Comparison of ENCODE assay signal across 33 cellular contexts in the genomic region with DNA sequence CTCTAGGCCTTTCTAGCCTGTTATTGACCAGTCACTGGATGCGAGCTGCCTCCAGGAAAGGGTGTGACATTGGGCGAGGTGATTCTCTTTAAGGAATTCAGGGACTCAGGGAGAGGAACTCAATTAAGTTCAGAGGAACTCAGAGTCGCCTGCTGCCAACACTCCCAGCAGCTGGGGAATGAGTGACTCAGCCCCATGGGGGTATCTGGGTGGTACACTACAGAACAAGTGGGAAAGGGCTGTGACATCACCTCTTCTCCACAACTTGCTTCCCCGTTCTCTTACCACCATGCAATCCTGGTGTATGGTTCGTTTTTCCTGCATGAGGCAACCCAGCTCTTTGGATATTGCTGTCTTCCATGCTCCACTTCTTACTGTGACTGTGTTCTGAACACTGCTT. TPM values are rescaled to one million over a fixed set of nuclear protein-coding genes. Genes with fewer than 3 reads are reported as not detected.
DNase-seq lines count a peak whose midpoint lies in the region; ATAC-seq and TF ChIP-seq lines count a peak whose summit lies in the region.
"Had no signal": no experiment of that assay in that cellular context is flagged by ENCODE, and none has a peak within 500 bp of the region (broad histone marks: within the 10 kb centered on the region; RNA-seq: fewer than 3 reads in every experiment).

No MANE protein-coding gene starts in this region.

- H3K27me3 ChIP-seq in SJCRH30 (no peaks in the 10 kb centered on the region), neuronal stem cell (ENCODE audit: control insufficient read depth in 3 of 3, insufficient read depth in 3 of 3, low read depth in 1 of 3, low read length in 3 of 3) (peaks cover 0 to 8% (median 0%) of the 10 kb centered on the region in 3 experiments)
- H3K27me3 ChIP-seq: adrenal gland, BLaER1, body of pancreas, neural progenitor cell had no signal

- no peak overlapping the region for H3K4me3 ChIP-seq in SJCRH30
- H3K4me3 ChIP-seq in neuronal stem cell (ENCODE audit: low read length in 2 of 2): peak overlapping the region in 1 of 2 donors; percentile 19
- H3K4me3 ChIP-seq: adrenal gland, BLaER1, body of pancreas, heart right ventricle, neural progenitor cell had no signal

- H3K36me3 ChIP-seq in SJCRH30 (no peaks in the 10 kb centered on the region), neuronal stem cell (replicated peaks in 1 of 2; ENCODE audit: control insufficient read depth in 2 of 2, insufficient read depth in 2 of 2, low read length in 2 of 2) (no peaks in the 10 kb centered on the region)
- H3K36me3 ChIP-seq: adrenal gland, BLaER1, heart right ventricle, neural progenitor cell had no signal

- no peak overlapping the region for H3K4me2 ChIP-seq in neuronal stem cell (ENCODE audit: insufficient read depth, low read length, poor library complexity, severe bottlenecking)
- H3K4me2 ChIP-seq: BLaER1, neural progenitor cell had no signal

- H4K91ac ChIP-seq in neuronal stem cell (ENCODE audit: low read depth, low read length, poor library complexity): peak overlapping the region; percentile 6

- H3K14ac ChIP-seq in neuronal stem cell (ENCODE audit: low read length): no peak overlapping the region

- no peak overlapping the region for H4K8ac ChIP-seq in neuronal stem cell (ENCODE audit: low read depth, low read length)

- H3K4me1 ChIP-seq in SJCRH30 (peaks cover 18% of the 10 kb centered on the region), neuronal stem cell (ENCODE audit: control insufficient read depth in 2 of 2, insufficient read depth in 1 of 2, low read depth in 1 of 2, low read length in 2 of 2) (peaks cover 0 to 5% of the 10 kb centered on the region in 2 donors)
- H3K4me1 ChIP-seq: adrenal gland, BLaER1, body of pancreas, Caco-2, neural progenitor cell had no signal

- H3K27ac Mint-ChIP-seq in nephron progenitor cell: no peak overlapping the region
- H3K27ac Mint-ChIP-seq: activated naive CD4-positive, alpha-beta T cell treated with anti-CD3 and anti-CD28 coated beads for 36 hours; activated T-helper 1 cell treated with anti-CD3 and anti-CD28 coated beads, Interleukin-12 subunit alpha, Interleukin-12 subunit beta, Interleukin-2, Interleukin-4 antibody, amounts not matched to agents 30 ng/mL and 10 ng/mL and 1 ng/mL, durations not matched to agents 14 hours and 24 hours and 36 hours; neural progenitor cell; stimulated activated naive CD8-positive, alpha-beta T cell treated with anti-CD3 and anti-CD28 coated beads, Interleukin-15, amount 100 ng/mL, for 72 hours had no signal

- H3K9me3 ChIP-seq in SJCRH30 (replicated peaks): no peaks in the 10 kb centered on the region; the same call in none of the 2 replicates
- H3K9me3 ChIP-seq in neuronal stem cell (replicated peaks in 1 of 2; ENCODE audit: control insufficient read depth in 2 of 2, insufficient read depth in 1 of 2, low read depth in 1 of 2, low read length in 2 of 2): no peaks in the 10 kb centered on the region
- H3K9me3 ChIP-seq: adrenal gland, BLaER1, body of pancreas, Caco-2, heart right ventricle had no signal

- no peak overlapping the region for H3K4me3 Mint-ChIP-seq in nephron progenitor cell
- H3K4me3 Mint-ChIP-seq: activated naive CD4-positive, alpha-beta T cell treated with anti-CD3 and anti-CD28 coated beads for 36 hours; activated T-helper 1 cell treated with anti-CD3 and anti-CD28 coated beads, Interleukin-12 subunit alpha, Interleukin-12 subunit beta, Interleukin-2, Interleukin-4 antibody, amounts not matched to agents 30 ng/mL and 10 ng/mL and 1 ng/mL, durations not matched to agents 14 hours and 24 hours and 36 hours; neural progenitor cell; stimulated activated naive CD8-positive, alpha-beta T cell treated with anti-CD3 and anti-CD28 coated beads, Interleukin-15, amount 100 ng/mL, for 72 hours had no signal

- H3K9me3 Mint-ChIP-seq in nephron progenitor cell: no peaks in the 10 kb centered on the region
- H3K9me3 Mint-ChIP-seq: activated naive CD4-positive, alpha-beta T cell treated with anti-CD3 and anti-CD28 coated beads for 36 hours; activated T-helper 1 cell treated with anti-CD3 and anti-CD28 coated beads, Interleukin-12 subunit alpha, Interleukin-12 subunit beta, Interleukin-2, Interleukin-4 antibody, amounts not matched to agents 30 ng/mL and 10 ng/mL and 1 ng/mL, durations not matched to agents 14 hours and 24 hours and 36 hours; neural progenitor cell; stimulated activated naive CD8-positive, alpha-beta T cell treated with anti-CD3 and anti-CD28 coated beads, Interleukin-15, amount 100 ng/mL, for 72 hours had no signal

- intact Hi-C loops in left ventricle myocardium superior (cut with micrococcal nuclease): no loop called here

- no peak overlapping the region for H3K9ac ChIP-seq in neuronal stem cell (ENCODE audit: low read depth, low read length, poor library complexity)
- H3K9ac ChIP-seq: BLaER1, neural progenitor cell had no signal

- H3K4ac ChIP-seq in neuronal stem cell (ENCODE audit: low read length): no peak overlapping the region

- H3K27ac ChIP-seq in SJCRH30 (no peak overlapping the region; the same call in 1 of the 2 replicates), neuronal stem cell (replicated peaks; ENCODE audit: low read length) (no peak overlapping the region)
- H3K27ac ChIP-seq: adrenal gland, BLaER1, body of pancreas, heart right ventricle, HL-60, neural progenitor cell had no signal

- no peaks in the 10 kb centered on the region for H3K4me1 Mint-ChIP-seq in nephron progenitor cell
- H3K4me1 Mint-ChIP-seq: neural progenitor cell; stimulated activated naive CD8-positive, alpha-beta T cell treated with anti-CD3 and anti-CD28 coated beads, Interleukin-15, amount 100 ng/mL, for 72 hours had no signal

- H2AFZ ChIP-seq in neuronal stem cell (ENCODE audit: low read length): no peak overlapping the region
- H2AFZ ChIP-seq: neural progenitor cell had no signal

- H3K27me3 Mint-ChIP-seq in nephron progenitor cell (ENCODE audit: low read depth, poor library complexity): peaks cover 19% of the 10 kb centered on the region

- no peak overlapping the region for H2BK15ac ChIP-seq in neuronal stem cell (ENCODE audit: low read length)

- H3K36me3 Mint-ChIP-seq in nephron progenitor cell (ENCODE audit: low read depth): no peaks in the 10 kb centered on the region
- H3K36me3 Mint-ChIP-seq: neural progenitor cell had no signal

- no peak overlapping the region for H2BK5ac ChIP-seq in neuronal stem cell (ENCODE audit: low read length)

- H2BK12ac ChIP-seq in neuronal stem cell (ENCODE audit: low read length): no peak overlapping the region

- peak; percentile 6 for ATAC-seq in left ventricle myocardium superior
- ATAC-seq: body of pancreas; esophagus mucosa; HepG2; stimulated activated naive CD8-positive, alpha-beta T cell treated with anti-CD3 and anti-CD28 coated beads, Interleukin-15, amount 100 ng/mL, for 72 hours had no signal

- H2AK5ac ChIP-seq in neuronal stem cell (ENCODE audit: low read depth, low read length): no peak overlapping the region

- DNase-seq in HS-27A (ENCODE audit: low read depth): peak; percentile 7
- DNase-seq in SJCRH30: peak; percentile 74 to 80
- peak; percentile 25 for DNase-seq in left ventricle myocardium superior
- DNase-seq in neuronal stem cell (ENCODE audit: low spot score): no peak
- DNase-seq in nephron progenitor cell: no peak
- no peak for DNase-seq in OCI-M2 (lab: John Stamatoyannopoulos, UW; ENCODE audit: unreplicated experiment)
- DNase-seq in stimulated activated CD4-positive, alpha-beta T cell treated with anti-CD3 and anti-CD28 coated beads, Interleukin-2, amount 100 ng/mL, for 24 hours: no peak
- DNase-seq: activated CD4-positive, alpha-beta T cell treated with anti-CD3 and anti-CD28 coated beads, Interleukin-2, amount 50 U/mL, for 48 hours; activated CD8-positive, alpha-beta memory T cell treated with anti-CD3 and anti-CD28 coated beads, Interleukin-2, amount 50 U/mL, for 4 hours; activated naive CD4-positive, alpha-beta T cell treated with anti-CD3 and anti-CD28 coated beads for 36 hours; adrenal gland; body of pancreas; Caco-2; cerebellar nuclear complex; DMS53; foreskin fibroblast; heart right ventricle; Kasumi-1; kidney; NCI-H1092; NCI-H1694; NCI-H446 treated with DMSO at 0.1 percent for 48 hours; NCI-H774; stimulated activated CD4-positive, alpha-beta T cell treated with anti-CD3 and anti-CD28 coated beads, Interleukin-1b, Interleukin-23, amount 100 ng/mL, for 48 hours; stimulated activated naive CD8-positive, alpha-beta T cell treated with anti-CD3 and anti-CD28 coated beads, Interleukin-15, amount 100 ng/mL, for 72 hours; T-helper 1 cell had no signal

- H2BK120ac ChIP-seq in neuronal stem cell (ENCODE audit: low read depth, low read length): no peak overlapping the region

- no peaks in the 10 kb centered on the region for H3K79me1 ChIP-seq in neuronal stem cell (ENCODE audit: low read depth, low read length)

- no CpG with 5 or more reads among the region's 5 CpGs for WGBS in neuronal stem cell (ENCODE audit: extremely low coverage in 2 of 2, insufficient read length in 2 of 2, insufficient replicate concordance in 1 of 2), 2 donors

- H3K23ac ChIP-seq in neuronal stem cell (ENCODE audit: low read depth, low read length, poor library complexity): no peak overlapping the region

- H3K18ac ChIP-seq in neuronal stem cell (ENCODE audit: low read length): no peak overlapping the region

- TF ChIP-seq CTCF in nephron progenitor cell (IDR thresholded peaks at IDR 0.05): no peak

RNA-seq across cellular contexts. Expression of a gene that starts 50.4 kb away (rescaled TPM):
- total RNA-seq in SJCRH30 (2014; rRNA removed; shearing (Covaris generic)): 18.3 and 22.2 TPM in 2 replicates
- 4.6 TPM for total RNA-seq in left ventricle myocardium superior
- polyA plus RNA-seq in neuronal stem cell (2013, experiment 1 of 2): 2.1 TPM
- 2.2 TPM for polyA plus RNA-seq in neuronal stem cell (2013, experiment 2 of 2)
- total RNA-seq: G401, HepG2 had no signal

Comparison
In these comparisons a context has a peak if more than half of its experiments do, and no peak if none do; other contexts are left out.
1. DNase-seq: peak in HS-27A (single experiment), SJCRH30 (2 of 2) and left ventricle myocardium superior (single experiment); none in neuronal stem cell (single experiment), nephron progenitor cell (single experiment), OCI-M2 (single experiment) and stimulated activated CD4-positive, alpha-beta T cell treated with anti-CD3 and anti-CD28 coated beads, Interleukin-2, amount 100 ng/mL, for 24 hours (0 of 2).